ENCODE assay signal across 1 cellular context in genomic region chr14:34873591-34874385, GRCh38.
A peak's percentile ranks its signal among the peaks of the same experiment; 100 is the strongest.
TF ChIP-seq lines count a peak whose summit lies in the region.

No MANE protein-coding gene starts in this region.

TF ChIP-seq in HepG2, 621 proteins besides CTCF, POLR2A, EP300 and RAD21 (continued from another document and continues in another):
- peak; percentile 85 for TF ChIP-seq AHDC1 (CRISPR knock-in tag; IDR thresholded peaks at IDR 0.05; ENCODE audit: borderline replicate concordance)
- TF ChIP-seq ATM (IDR thresholded peaks at IDR 0.05; ENCODE audit: borderline replicate concordance): no peak
- peak in 1 of 2 experiments; percentile 59; a peak in 2 of 4 replicates for TF ChIP-seq ATF4 (CRISPR knock-in tag; IDR thresholded peaks at IDR 0.05)
- no peak for TF ChIP-seq MAFF (IDR thresholded peaks at IDR 0.05; ENCODE audit: low read depth, low read length)
- TF ChIP-seq ZBTB14 (CRISPR knock-in tag; IDR thresholded peaks at IDR 0.05): no peak; the same call in 1 of the 2 replicates
- TF ChIP-seq GPBP1L1 (CRISPR knock-in tag; IDR thresholded peaks at IDR 0.05): no peak
- peak; percentile 83 for TF ChIP-seq ESRRA (CRISPR knock-in tag; IDR thresholded peaks at IDR 0.05; ENCODE audit: low read depth)
- TF ChIP-seq ZBTB25 (CRISPR knock-in tag; IDR thresholded peaks at IDR 0.05): peak; percentile 90
- peak; percentile 99 for TF ChIP-seq REPIN1 (CRISPR knock-in tag; IDR thresholded peaks at IDR 0.05; ENCODE audit: borderline replicate concordance, low read depth)
- TF ChIP-seq ZBTB43 (CRISPR knock-in tag; conservative IDR thresholded peaks at IDR 0.05): peak; percentile 53; the same call in 1 of the 2 replicates
- TF ChIP-seq ZNF773 (CRISPR knock-in tag; IDR thresholded peaks at IDR 0.05; ENCODE audit: borderline replicate concordance): peak; percentile 22; the same call in 1 of the 2 replicates
- peak; percentile 79; the same call in 1 of the 2 replicates for TF ChIP-seq KLF11 (CRISPR knock-in tag; IDR thresholded peaks at IDR 0.05)
- TF ChIP-seq HDAC6 (IDR thresholded peaks at IDR 0.05; ENCODE audit: low read depth, low read length): no peak
- peak; percentile 49; the same call in 1 of the 2 replicates for TF ChIP-seq YEATS4 (CRISPR knock-in tag; IDR thresholded peaks at IDR 0.05; ENCODE audit: borderline replicate concordance)
- 0 out of 2 replicates have a peak, but pooled peaks have one; percentile 64 for TF ChIP-seq CENPT (CRISPR knock-in tag; IDR thresholded peaks at IDR 0.05; ENCODE audit: low read depth)
- TF ChIP-seq ZNF512 (CRISPR knock-in tag; IDR thresholded peaks at IDR 0.05): peak; percentile 85
- TF ChIP-seq ZNF441 (CRISPR knock-in tag; IDR thresholded peaks at IDR 0.05; ENCODE audit: borderline replicate concordance): peak; percentile 95
- no peak; the same call in 1 of the 2 replicates for TF ChIP-seq HNF4G (IDR thresholded peaks at IDR 0.05; ENCODE audit: borderline replicate concordance, low read depth, low read length)
- TF ChIP-seq HNF4G (CRISPR knock-in tag; IDR thresholded peaks at IDR 0.05; ENCODE audit: borderline replicate concordance, low read depth): peak; percentile 78
- TF ChIP-seq HNRNPLL (IDR thresholded peaks at IDR 0.05; ENCODE audit: low read depth, low read length, poor library complexity, severe bottlenecking): peak; percentile 74
- TF ChIP-seq ZNF275 (CRISPR knock-in tag; IDR thresholded peaks at IDR 0.05; ENCODE audit: borderline replicate concordance): peak; percentile 99
- peak; percentile 14; the same call in 1 of the 2 replicates for TF ChIP-seq ZNF7 (CRISPR knock-in tag; IDR thresholded peaks at IDR 0.05)
- no peak for TF ChIP-seq DPF2 (CRISPR knock-in tag; IDR thresholded peaks at IDR 0.05; ENCODE audit: borderline replicate concordance, low read depth)
- TF ChIP-seq NCOA5 (CRISPR knock-in tag; IDR thresholded peaks at IDR 0.05): 0 out of 2 replicates have a peak, but pooled peaks have one; percentile 4
- TF ChIP-seq ZNF674 (CRISPR knock-in tag; IDR thresholded peaks at IDR 0.05; ENCODE audit: low read depth): peak; percentile 74; the same call in 1 of the 2 replicates
- 0 out of 2 replicates have a peak, but pooled peaks have one; percentile 3 for TF ChIP-seq SOX13 (IDR thresholded peaks at IDR 0.05)
- TF ChIP-seq SOX13 (CRISPR knock-in tag; conservative IDR thresholded peaks at IDR 0.05 in 1 of 2, IDR thresholded peaks at IDR 0.05 in 1 of 2): peak in 1 of 2 experiments; percentile 50; a peak in 1 of 4 replicates
- TF ChIP-seq SIX4 (CRISPR knock-in tag; IDR thresholded peaks at IDR 0.05): peak; percentile 10
- TF ChIP-seq POLR2AphosphoS2 (IDR thresholded peaks at IDR 0.05; ENCODE audit: low read depth, low read length): no peak
- no peak for TF ChIP-seq NONO (IDR thresholded peaks at IDR 0.05)
- peak; percentile 89 for TF ChIP-seq NONO (CRISPR knock-in tag; conservative IDR thresholded peaks at IDR 0.05)
- TF ChIP-seq ZNF138 (CRISPR knock-in tag; IDR thresholded peaks at IDR 0.05; ENCODE audit: low read depth): peak; percentile 63; the same call in 1 of the 2 replicates
- TF ChIP-seq ZNF512B (CRISPR knock-in tag; IDR thresholded peaks at IDR 0.05; ENCODE audit: borderline replicate concordance): peak; percentile 95
- no peak for TF ChIP-seq SMARCC2 (IDR thresholded peaks at IDR 0.05)
- no peak for TF ChIP-seq ATF1 (CRISPR knock-in tag; IDR thresholded peaks at IDR 0.05)
- TF ChIP-seq MTERF4 (CRISPR knock-in tag; IDR thresholded peaks at IDR 0.05): peak; percentile 87
- peak; percentile 58 for TF ChIP-seq ZNF431 (CRISPR knock-in tag; IDR thresholded peaks at IDR 0.05; ENCODE audit: borderline replicate concordance, low read depth)
- TF ChIP-seq ISL2 (CRISPR knock-in tag; IDR thresholded peaks at IDR 0.05): no peak; the same call in none of the 2 replicates
- TF ChIP-seq ELK4 (CRISPR knock-in tag; IDR thresholded peaks at IDR 0.05; ENCODE audit: borderline replicate concordance): no peak
- peak; percentile 99; the same call in 1 of the 2 replicates for TF ChIP-seq ZNF558 (CRISPR knock-in tag; IDR thresholded peaks at IDR 0.05; ENCODE audit: borderline replicate concordance)
